Comparison of ENCODE assay signal across 8 cellular contexts in genomic region chr12:6550294-6551062, GRCh38. TPM values are rescaled to one million over a fixed set of nuclear protein-coding genes. Genes with fewer than 3 reads are reported as not detected.
DNase-seq lines count a peak whose midpoint lies in the region; ATAC-seq, FAIRE-seq and TF ChIP-seq lines count a peak whose summit lies in the region.
"Had no signal": no experiment of that assay in that cellular context is flagged by ENCODE, and none has a peak within 500 bp of the region (broad histone marks: within the 10 kb centered on the region; RNA-seq: fewer than 3 reads in every experiment).

No MANE protein-coding gene starts in this region.

- no peak for ATAC-seq in HG02938 (IDR thresholded peaks at IDR 0.05; ENCODE audit: unreplicated experiment)

- no peak for FAIRE-seq in keratinocyte (lab: Jason Lieb, UNC)

- peak overlapping the region; percentile 13 for H2AFZ ChIP-seq in keratinocyte (ENCODE audit: control insufficient read depth, low read length)

- H3K4me3 ChIP-seq in keratinocyte (ENCODE audit: control insufficient read depth in 2 of 3, extremely low read depth in 1 of 3, insufficient read depth in 2 of 3, low read depth in 1 of 3, low read length in 3 of 3) (no peak overlapping the region), tibial nerve (peak overlapping the region in 1 of 4 donors; percentile 15)

- peak in 1 of 2 donors; percentile 32 for TF ChIP-seq EP300 in tibial nerve (IDR thresholded peaks at IDR 0.05)

- H3K4me2 ChIP-seq in keratinocyte (ENCODE audit: control insufficient read depth, extremely low read depth, insufficient read depth, low read depth, low read length) = no peak overlapping the region

- dilution Hi-C loops in keratinocyte (cut with MboI; ENCODE audit: extremely low pct_ligation_motif_present, low sequenced_read_pairs) = no loop called here

- H3K27ac ChIP-seq in keratinocyte (ENCODE audit: control insufficient read depth, insufficient read depth, low read length) (no peak overlapping the region), tibial nerve (peak overlapping the region; percentile 40 to 91 (median 76))

- TF ChIP-seq POLR2A in tibial nerve (IDR thresholded peaks at IDR 0.05) = no peak

- peak; percentile 73 for DNase-seq in SIG-M5 (lab: John Stamatoyannopoulos, UW)
- DNase-seq in keratinocyte (ENCODE audit: low read depth, low spot score) = no peak
- DNase-seq in tibial nerve (ENCODE audit: low spot score in 2 of 2) = no peak
- no peak for DNase-seq in stimulated activated CD4-positive, alpha-beta T cell treated with anti-CD3 and anti-CD28 coated beads, Interleukin-4, amount 100 ng/mL, for 24 hours
- DNase-seq in iPS-NIHi7 (ENCODE audit: extremely low spot score) = no peak
- DNase-seq: activated naive CD4-positive, alpha-beta T cell; NCI-H510A treated with DMSO at 0.1 percent for 48 hours had no signal

- H3K9ac ChIP-seq in keratinocyte (ENCODE audit: control insufficient read depth, extremely low read depth, insufficient read depth, low read length) = no peak overlapping the region

- 80 to 87% methylated on average over 24 of the region's 24 CpGs for WGBS in tibial nerve, 2 donors

- peaks cover 50% of the 10 kb centered on the region for H3K4me1 ChIP-seq in keratinocyte (ENCODE audit: control insufficient read depth, extremely low read depth, insufficient read depth, low read length)
- peaks cover 5 to 85% (median 55%) of the 10 kb centered on the region in 4 donors for H3K4me1 ChIP-seq in tibial nerve

- H3K9me1 ChIP-seq in keratinocyte (ENCODE audit: control insufficient read depth, extremely low read depth, insufficient read depth, low read length) = no peaks in the 10 kb centered on the region

- H3K9me3 ChIP-seq in keratinocyte (ENCODE audit: control insufficient read depth, low read depth, low read length) (no peaks in the 10 kb centered on the region), tibial nerve (no peaks in the 10 kb centered on the region)

- H3K27me3 ChIP-seq in keratinocyte (ENCODE audit: control insufficient read depth, extremely low read depth, insufficient read depth, low read length) (no peaks in the 10 kb centered on the region), tibial nerve (no peaks in the 10 kb centered on the region)

- no peaks in the 10 kb centered on the region for H4K20me1 ChIP-seq in keratinocyte (ENCODE audit: control insufficient read depth, extremely low read depth, insufficient read depth, low read length)

- no peak for TF ChIP-seq CTCF in keratinocyte (optimal IDR thresholded peaks at IDR 0.05 in 1 of 3, IDR thresholded peaks at IDR 0.05 in 1 of 3, conservative IDR thresholded peaks at IDR 0.05 in 1 of 3; ENCODE audit: extremely low read depth in 1 of 3, insufficient read depth in 2 of 3, low read length in 3 of 3)
- no peak for TF ChIP-seq CTCF in tibial nerve (IDR thresholded peaks at IDR 0.05)

- peaks cover 3 to 5% of the 10 kb centered on the region in 2 experiments for H3K36me3 ChIP-seq in keratinocyte (ENCODE audit: control insufficient read depth in 2 of 2, extremely low read depth in 1 of 2, insufficient read depth in 2 of 2, low read length in 2 of 2)
- peaks cover 0 to 58% (median 10%) of the 10 kb centered on the region in 3 donors for H3K36me3 ChIP-seq in tibial nerve

- H3K79me2 ChIP-seq in keratinocyte (ENCODE audit: control insufficient read depth, insufficient read depth, low read length) = no peaks in the 10 kb centered on the region

RNA-seq across cellular contexts. Expression of gene IFFO1, which starts 5.4 kb away (rescaled TPM):
- polyA plus RNA-seq in keratinocyte = 0.67 to 1.0 TPM (median 0.75 TPM) in 3 replicates
- 0.12 TPM for polyA plus RNA-seq in keratinocyte (2011; ENCODE audit: low read depth)
- 0.28 and 0.70 TPM in 2 replicates for polyA plus RNA-seq in keratinocyte (2011; cell fraction: cytosol; rRNA removed)
- polyA plus RNA-seq in keratinocyte (2011; cell fraction: nucleus; rRNA removed) = 1.0 and 1.3 TPM in 2 replicates
- polyA plus RNA-seq in keratinocyte (2012; ENCODE audit: low replicate concordance) = 0.24 and 0.58 TPM in 2 replicates
- polyA minus RNA-seq in keratinocyte = 0.30 to 0.80 TPM (median 0.53 TPM) in 3 replicates
- not detected for polyA minus RNA-seq in keratinocyte (2011; cell fraction: cytosol; rRNA and poly(A)+ RNA removed)
- 0.62 and 0.84 TPM in 2 replicates for polyA minus RNA-seq in keratinocyte (2011; cell fraction: nucleus; rRNA and poly(A)+ RNA removed)
- total RNA-seq in tibial nerve = 10 to 100 TPM; 44.6 to 58.6 (median 55.3) TPM

RNA-seq across cellular contexts. Expression of gene GAPDH, which starts 16.2 kb away (rescaled TPM):
- polyA plus RNA-seq in keratinocyte = 8,390 to 11,361 TPM (median 8,495 TPM) in 3 replicates
- 464 TPM for polyA plus RNA-seq in keratinocyte (2011; ENCODE audit: low read depth)
- 9,909 and 15,796 TPM in 2 replicates for polyA plus RNA-seq in keratinocyte (2011; cell fraction: cytosol; rRNA removed)
- polyA plus RNA-seq in keratinocyte (2011; cell fraction: nucleus; rRNA removed) = 2,407 and 3,190 TPM in 2 replicates
- polyA plus RNA-seq in keratinocyte (2012; ENCODE audit: low replicate concordance) = 2,657 and 5,888 TPM in 2 replicates
- 9,189 to 16,538 TPM (median 11,739 TPM) in 3 replicates for polyA minus RNA-seq in keratinocyte
- 9,400 TPM for polyA minus RNA-seq in keratinocyte (2011; cell fraction: cytosol; rRNA and poly(A)+ RNA removed)
- 1,390 and 1,424 TPM in 2 replicates for polyA minus RNA-seq in keratinocyte (2011; cell fraction: nucleus; rRNA and poly(A)+ RNA removed)
- 1,000 to 10,000 TPM; 1,360 to 2,316 (median 1,728) TPM for total RNA-seq in tibial nerve

RNA-seq across cellular contexts. Expression of gene NOP2, which starts 17.6 kb away (rescaled TPM):
- 85.9 to 108 TPM (median 94.4 TPM) in 3 replicates for polyA plus RNA-seq in keratinocyte
- 80.5 TPM for polyA plus RNA-seq in keratinocyte (2011; ENCODE audit: low read depth)
- 47.6 and 60.9 TPM in 2 replicates for polyA plus RNA-seq in keratinocyte (2011; cell fraction: cytosol; rRNA removed)
- polyA plus RNA-seq in keratinocyte (2011; cell fraction: nucleus; rRNA removed) = 204 and 213 TPM in 2 replicates
- 43.9 and 68.1 TPM in 2 replicates for polyA plus RNA-seq in keratinocyte (2012; ENCODE audit: low replicate concordance)
- 42.4 to 61.1 TPM (median 42.9 TPM) in 3 replicates for polyA minus RNA-seq in keratinocyte
- 31.8 TPM for polyA minus RNA-seq in keratinocyte (2011; cell fraction: cytosol; rRNA and poly(A)+ RNA removed)
- polyA minus RNA-seq in keratinocyte (2011; cell fraction: nucleus; rRNA and poly(A)+ RNA removed) = 46.1 and 59.3 TPM in 2 replicates
- total RNA-seq in tibial nerve = 10 to 100 TPM; 16.1 to 30.9 (median 24.3) TPM

RNA-seq across cellular contexts. Expression of gene NCAPD2, which starts 56.6 kb away (rescaled TPM):
- polyA plus RNA-seq in keratinocyte = 12.3 to 34.6 TPM (median 33.7 TPM) in 3 replicates
- 10.5 TPM for polyA plus RNA-seq in keratinocyte (2011; ENCODE audit: low read depth)
- 12.0 and 14.9 TPM in 2 replicates for polyA plus RNA-seq in keratinocyte (2011; cell fraction: cytosol; rRNA removed)
- polyA plus RNA-seq in keratinocyte (2011; cell fraction: nucleus; rRNA removed) = 17.8 and 18.1 TPM in 2 replicates
- polyA plus RNA-seq in keratinocyte (2012; ENCODE audit: low replicate concordance) = 6.2 and 29.3 TPM in 2 replicates
- polyA minus RNA-seq in keratinocyte = 18.2 to 60.7 TPM (median 52.1 TPM) in 3 replicates
- polyA minus RNA-seq in keratinocyte (2011; cell fraction: cytosol; rRNA and poly(A)+ RNA removed) = 25.1 TPM
- 17.0 and 26.1 TPM in 2 replicates for polyA minus RNA-seq in keratinocyte (2011; cell fraction: nucleus; rRNA and poly(A)+ RNA removed)
- total RNA-seq in tibial nerve = 10 to 100 TPM; 17.0 to 29.3 (median 23.0) TPM

RNA-seq across cellular contexts. Expression of gene CHD4, which starts 56.7 kb away (rescaled TPM):
- polyA plus RNA-seq in keratinocyte = 79.7 to 93.1 TPM (median 81.2 TPM) in 3 replicates
- polyA plus RNA-seq in keratinocyte (2011; ENCODE audit: low read depth) = 360 TPM
- 77.1 and 92.5 TPM in 2 replicates for polyA plus RNA-seq in keratinocyte (2011; cell fraction: cytosol; rRNA removed)
- polyA plus RNA-seq in keratinocyte (2011; cell fraction: nucleus; rRNA removed) = 223 and 264 TPM in 2 replicates
- 101 and 119 TPM in 2 replicates for polyA plus RNA-seq in keratinocyte (2012; ENCODE audit: low replicate concordance)
- 180 to 319 TPM (median 235 TPM) in 3 replicates for polyA minus RNA-seq in keratinocyte
- 112 TPM for polyA minus RNA-seq in keratinocyte (2011; cell fraction: cytosol; rRNA and poly(A)+ RNA removed)
- 108 and 190 TPM in 2 replicates for polyA minus RNA-seq in keratinocyte (2011; cell fraction: nucleus; rRNA and poly(A)+ RNA removed)
- total RNA-seq in tibial nerve = 100 to 1,000 TPM; 192 to 256 (median 242) TPM
